In genomic region chr4:38318737-38319455, GRCh38 we compare ENCODE assay signal across 8 cellular contexts.
DNase-seq lines count a peak whose midpoint lies in the region; TF ChIP-seq lines count a peak whose summit lies in the region.

No MANE protein-coding gene starts in this region.

- H3K9me3 ChIP-seq in GM23248 (ENCODE audit: low read depth) = no peaks in the 10 kb centered on the region
- no peaks in the 10 kb centered on the region for H3K9me3 ChIP-seq in KOPT-K1 (ENCODE audit: insufficient read depth, low read length, poor library complexity, severe bottlenecking)
- no peaks in the 10 kb centered on the region for H3K9me3 ChIP-seq in stomach

- DNase-seq in Daoy (ENCODE audit: low read depth) = peak; percentile 96
- peak; percentile 98 for DNase-seq in GM23248
- DNase-seq in RPMI7951 (ENCODE audit: low read depth) = peak; percentile 97
- peak; percentile 89 for DNase-seq in activated effector memory CD4-positive, alpha-beta T cell treated with anti-CD3 and anti-CD28 coated beads, Interleukin-2, amount 50 U/mL, for 16 hours
- peak; percentile 98 for DNase-seq in fibroblast of the aortic adventitia (ENCODE audit: low read depth)
- DNase-seq in stomach = peak; percentile 89

- no peak for TF ChIP-seq EP300 in stomach (IDR thresholded peaks at IDR 0.05)

- H3K36me3 Mint-ChIP-seq in nephron (ENCODE audit: low read depth) = no peaks in the 10 kb centered on the region

- in situ Hi-C loops in GM23248 (cut with MboI) = loop anchor here (5.0 to 10.0 kb wide), 3 partner anchors 124 to 353 kb away; no protein-coding TSS in a partner anchor

- intact Hi-C loops in stomach (cut with DNase I; ENCODE audit: low total_unique reads) = loop anchor here (10.0 kb wide), 1 partner anchor 124 kb away; no protein-coding TSS in a partner anchor

- peaks cover 18% of the 10 kb centered on the region for H3F3A ChIP-seq in GM23248 (ENCODE audit: insufficient read depth)

- H3K27me3 Mint-ChIP-seq in nephron (ENCODE audit: low read depth) = no peaks in the 10 kb centered on the region

- 1 to 2% methylated on average over 22 of the region's 22 CpGs for WGBS in GM23248 (ENCODE audit: low coverage in 1 of 2, low lambda C conversion rate in 2 of 2, missing lambda C conversion rate in 2 of 2), 2 experiments
- 1 to 4% (median 2%) methylated on average over 22 of the region's 22 CpGs for WGBS in stomach, 5 donors

- H3K4me1 Mint-ChIP-seq in nephron = peaks cover 46% of the 10 kb centered on the region

- H3K4me3 ChIP-seq in GM23248 = peak overlapping the region; percentile 43
- peak overlapping the region; percentile 38 for H3K4me3 ChIP-seq in fibroblast of the aortic adventitia (ENCODE audit: low read depth, low read length)
- H3K4me3 ChIP-seq in stomach = peak overlapping the region; percentile 25 to 34 (median 33)

- H3K79me2 ChIP-seq in GM23248 (ENCODE audit: insufficient read depth) = no peaks in the 10 kb centered on the region

- H3K4me3 Mint-ChIP-seq in nephron = peak overlapping the region; percentile 42 to 60 (median 58)

- no peak for TF ChIP-seq CTCF in fibroblast of the aortic adventitia (IDR thresholded peaks at IDR 0.05; ENCODE audit: insufficient read depth, low read length)
- TF ChIP-seq CTCF in nephron (IDR thresholded peaks at IDR 0.05; ENCODE audit: unreplicated experiment in 3 of 3) = no peak
- TF ChIP-seq CTCF in stomach (IDR thresholded peaks at IDR 0.05) = peak in 2 of 7 experiments; percentile 14 to 15

- H3K27ac ChIP-seq in GM23248 (peak overlapping the region; percentile 77), KOPT-K1 (ENCODE audit: low read depth, low read length, poor library complexity, severe bottlenecking) (peak overlapping the region; percentile 56), stomach (peak overlapping the region; percentile 81 to 95 (median 90))

- no peaks in the 10 kb centered on the region for H3K9me2 ChIP-seq in GM23248 (ENCODE audit: insufficient read depth)

- H3K4me1 ChIP-seq in GM23248 (ENCODE audit: insufficient read depth) = peaks cover 32% of the 10 kb centered on the region
- peaks cover 15 to 35% (median 30%) of the 10 kb centered on the region in 4 donors for H3K4me1 ChIP-seq in stomach

- H4K20me1 ChIP-seq in GM23248 (ENCODE audit: insufficient read depth) = no peaks in the 10 kb centered on the region

- peak overlapping the region; percentile 77 for H3K9ac ChIP-seq in GM23248

- no peak for TF ChIP-seq POLR2A in stomach (IDR thresholded peaks at IDR 0.05)

- H3K27ac Mint-ChIP-seq in nephron = peak overlapping the region; percentile 79 to 95 (median 94)

- H3K36me3 ChIP-seq in GM23248 (ENCODE audit: low read depth) (no peaks in the 10 kb centered on the region), KOPT-K1 (ENCODE audit: insufficient read depth, low read length) (no peaks in the 10 kb centered on the region), stomach (no peaks in the 10 kb centered on the region)

- H3K4me2 ChIP-seq in GM23248 (ENCODE audit: unreplicated experiment) = peak overlapping the region; percentile 77

- H2AFZ ChIP-seq in GM23248 = peak overlapping the region; percentile 86

- H3K27me3 ChIP-seq in GM23248 (replicated peaks; ENCODE audit: insufficient read depth) = no peaks in the 10 kb centered on the region
- no peaks in the 10 kb centered on the region for H3K27me3 ChIP-seq in stomach

- no peaks in the 10 kb centered on the region for H3K9me3 Mint-ChIP-seq in nephron

Comparison
In these comparisons a context has a peak if more than half of its experiments do, and no peak if none do; other contexts are left out.
1. Peak in every context shown above with its lines: DNase-seq, H3K4me3 ChIP-seq and H3K27ac ChIP-seq.